Comparison of ENCODE assay signal across 29 cellular contexts in the genomic region with DNA sequence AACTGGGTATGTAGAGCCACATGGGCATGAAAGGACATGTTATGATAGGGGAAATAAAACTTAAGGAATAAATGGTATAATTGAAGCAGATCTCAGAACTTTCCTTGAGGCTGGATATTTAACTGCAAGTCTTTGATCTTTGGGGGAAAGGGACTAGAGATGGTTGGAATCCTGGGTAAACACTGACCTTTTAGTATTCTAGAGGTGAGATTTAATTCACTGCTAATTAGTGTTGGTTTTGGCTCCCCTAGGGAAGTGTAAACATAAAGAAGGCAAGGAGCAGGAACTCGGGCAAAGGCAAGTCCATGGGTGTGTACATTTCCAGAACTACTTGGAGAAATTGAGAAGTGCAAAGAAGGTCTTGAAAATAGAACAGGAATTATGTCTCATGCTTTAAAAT. TPM values are rescaled to one million over a fixed set of nuclear protein-coding genes. Genes with fewer than 3 reads are reported as not detected.
DNase-seq lines count a peak whose midpoint lies in the region; ATAC-seq and TF ChIP-seq lines count a peak whose summit lies in the region.
"Had no signal": no experiment of that assay in that cellular context is flagged by ENCODE, and none has a peak within 500 bp of the region (broad histone marks: within the 10 kb centered on the region; RNA-seq: fewer than 3 reads in every experiment).

No MANE protein-coding gene starts in this region.

- H3K36me3 ChIP-seq in colonic mucosa: no peaks in the 10 kb centered on the region
- H3K36me3 ChIP-seq in mucosa of stomach (ENCODE audit: control insufficient read depth, insufficient read depth, low read length): no peaks in the 10 kb centered on the region
- no peaks in the 10 kb centered on the region for H3K36me3 ChIP-seq in spleen
- H3K36me3 ChIP-seq: BLaER1 treated with 17β-estradiol and CSF1 and Interleukin-3, amounts not matched to agents 10 nM and 100 nM; cardiac muscle cell had no signal

- H3K4me1 ChIP-seq in colonic mucosa (no peaks in the 10 kb centered on the region), mucosa of stomach (ENCODE audit: control insufficient read depth, insufficient read depth, low read length) (peaks cover 12% of the 10 kb centered on the region), spleen (no peaks in the 10 kb centered on the region)

- H3K27me3 ChIP-seq in colonic mucosa (no peaks in the 10 kb centered on the region), mucosa of stomach (ENCODE audit: control insufficient read depth, insufficient read depth, low read length) (no peaks in the 10 kb centered on the region), spleen (replicated peaks in 1 of 7) (peaks cover 0 to 7% (median 0%) of the 10 kb centered on the region in 7 donors)
- H3K27me3 ChIP-seq: BLaER1 treated with 17β-estradiol and CSF1 and Interleukin-3, amounts not matched to agents 10 nM and 100 nM; cardiac muscle cell had no signal

- 10 to 14% (median 13%) methylated on average over 1 of the region's 1 CpG for WGBS in spleen, 5 donors

- TF ChIP-seq POLR2A in spleen (IDR thresholded peaks at IDR 0.05): no peak

- TF ChIP-seq CTCF in colonic mucosa (IDR thresholded peaks at IDR 0.05) (no peak), spleen (IDR thresholded peaks at IDR 0.05 in 8 of 11, conservative IDR thresholded peaks at IDR 0.05 in 3 of 11) (no peak)

- intact Hi-C loops in colonic mucosa (cut with DNase I) (no loop called here), spleen (cut with DNase I; ENCODE audit: low total_unique reads) (no loop called here)

- H3K27ac ChIP-seq in colonic mucosa (peak overlapping the region; percentile 30), spleen (no peak overlapping the region)
- H3K27ac ChIP-seq: BLaER1 treated with 17β-estradiol and CSF1 and Interleukin-3, amounts not matched to agents 10 nM and 100 nM; cardiac muscle cell had no signal

- H3K9ac ChIP-seq in colonic mucosa (ENCODE audit: low read depth in 2 of 2, low read length in 2 of 2) (no peak overlapping the region), mucosa of stomach (ENCODE audit: low read length) (peak overlapping the region; percentile 48)
- H3K9ac ChIP-seq: BLaER1 treated with 17β-estradiol and CSF1 and Interleukin-3, amounts not matched to agents 10 nM and 100 nM had no signal

- H3K9me3 ChIP-seq in colonic mucosa (no peaks in the 10 kb centered on the region), mucosa of stomach (ENCODE audit: control insufficient read depth, low read length) (no peaks in the 10 kb centered on the region), spleen (no peaks in the 10 kb centered on the region)
- H3K9me3 ChIP-seq: BLaER1 treated with 17β-estradiol and CSF1 and Interleukin-3, amounts not matched to agents 10 nM and 100 nM had no signal

- ATAC-seq in GM21717 (IDR thresholded peaks at IDR 0.05; ENCODE audit: unreplicated experiment): no peak
- no peak for ATAC-seq in esophagus mucosa
- ATAC-seq: activated CD8-positive, alpha-beta memory T cell treated with anti-CD3 and anti-CD28 coated beads, Interleukin-2, amount 10 ng/mL, durations not matched to agents 7 days and 5 days; activated T-cell treated with anti-CD3 and anti-CD28 coated beads, Interleukin-2, amount 50 U/mL, for 4 hours; natural killer cell had no signal

- DNase-seq in ELF-1 (ENCODE audit: low read depth, low spot score): peak; percentile 14
- peak; percentile 76 for DNase-seq in LoVo (ENCODE audit: low spot score)
- peak; percentile 56 for DNase-seq in colonic mucosa
- DNase-seq in AML-193 (lab: John Stamatoyannopoulos, UW): no peak
- no peak for DNase-seq in spleen
- DNase-seq: activated CD4-positive, alpha-beta T cell treated with anti-CD3 and anti-CD28 coated beads, Interleukin-2, amount 50 U/mL, for 1 hour; activated CD8-positive, alpha-beta memory T cell treated with anti-CD3 and anti-CD28 coated beads, Interleukin-2, amount 10 ng/mL, durations not matched to agents 7 days and 5 days; activated gamma-delta T cell; activated naive CD8-positive, alpha-beta T cell treated with anti-CD3 and anti-CD28 coated beads for 36 hours; activated T-cell treated with anti-CD3 and anti-CD28 coated beads, Interleukin-2, amount 50 U/mL, for 4 hours; aorta; COR-L47; DMS53; erythroblast; IMR-90; midbrain; natural killer cell; NCI-H1092 treated with DMSO at 0.1 percent for 48 hours; NCI-H187 treated with DMSO at 0.1 percent for 48 hours; NCI-H524; SIG-M5; stimulated activated CD4-positive, alpha-beta T cell treated with anti-CD3 and anti-CD28 coated beads, Interleukin-15, amount 100 ng/mL, for 24 hours; stimulated activated CD4-positive, alpha-beta T cell treated with anti-CD3 and anti-CD28 coated beads, Interleukin-4, amount 100 ng/mL, for 4 hours had no signal

- no peak overlapping the region for H3K4me3 ChIP-seq in colonic mucosa
- H3K4me3 ChIP-seq in mucosa of stomach (ENCODE audit: low read length): no peak overlapping the region
- no peak overlapping the region for H3K4me3 ChIP-seq in spleen
- H3K4me3 ChIP-seq: BLaER1 treated with 17β-estradiol and CSF1 and Interleukin-3, amounts not matched to agents 10 nM and 100 nM; cardiac muscle cell had no signal

RNA-seq across cellular contexts. Expression of a gene that starts 16.6 kb away (rescaled TPM):
- total RNA-seq in colonic mucosa (under 1 TPM in 1 of 2 donors, not detected in 1; 0.42 TPM), spleen (1 to 10 TPM in 1 of 7 donors, under 1 TPM in 5, not detected in 1; 0.34 to 1.1 (median 0.74) TPM), esophagus mucosa (not detected)
- polyA plus RNA-seq in spleen: under 1 TPM; 0.13 to 0.28 (median 0.21) TPM
- total RNA-seq: liver had no signal

Comparison
In these comparisons a context has a peak if more than half of its experiments do, and no peak if none do; other contexts are left out.
1. DNase-seq: peak in ELF-1 (single experiment), LoVo (single experiment) and colonic mucosa (single experiment); none in AML-193 (0 of 2) and spleen (single experiment).